In the genomic region with DNA sequence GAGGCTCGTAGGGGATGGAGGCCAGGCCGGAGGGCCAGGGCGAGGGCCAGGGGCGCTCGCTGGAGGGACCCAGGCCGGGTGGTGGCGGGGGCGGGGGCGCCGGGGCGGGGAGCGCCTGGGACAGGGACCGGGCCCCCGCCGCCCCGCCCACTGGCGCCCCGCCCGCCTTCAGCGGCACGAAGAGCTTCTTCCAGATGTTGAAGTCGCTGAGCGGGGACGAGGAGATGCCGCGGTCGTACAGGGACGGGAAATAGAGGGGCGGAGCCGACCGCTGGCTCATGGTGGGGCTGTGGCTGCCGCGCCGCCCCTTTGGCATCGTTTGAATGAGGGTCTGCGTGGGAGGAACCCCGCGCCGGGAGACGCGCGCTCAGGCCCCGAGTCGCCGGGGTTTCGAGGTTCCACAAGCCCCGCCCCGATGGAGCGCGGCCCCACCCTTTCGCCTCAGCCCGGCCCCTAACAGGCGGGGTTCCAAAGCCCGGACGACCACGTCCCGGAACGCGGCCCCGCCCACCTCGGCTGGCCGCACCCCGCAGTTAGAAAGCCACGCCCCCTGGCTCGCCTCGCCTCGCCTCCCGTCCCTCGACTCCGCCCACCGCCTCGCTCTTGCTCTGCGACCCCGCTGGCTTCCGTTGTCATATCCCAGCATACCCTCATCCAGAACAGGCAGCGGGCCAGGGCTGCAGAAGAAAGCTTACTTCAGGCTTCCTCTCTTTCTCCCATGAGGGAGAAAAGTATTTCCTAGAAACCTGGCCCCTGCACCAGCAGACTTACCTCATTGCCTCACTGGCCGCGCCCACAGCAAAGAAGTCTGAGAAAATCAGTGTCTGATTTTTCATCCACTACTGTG, we compare ENCODE assay signal across 1 cellular context.
TF ChIP-seq lines count a peak whose summit lies in the region.

A gene with protein sequence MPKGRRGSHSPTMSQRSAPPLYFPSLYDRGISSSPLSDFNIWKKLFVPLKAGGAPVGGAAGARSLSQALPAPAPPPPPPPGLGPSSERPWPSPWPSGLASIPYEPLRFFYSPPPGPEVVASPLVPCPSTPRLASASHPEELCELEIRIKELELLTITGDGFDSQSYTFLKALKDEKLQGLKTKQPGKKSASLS (minus strand): TSS at position 402 of the 847 bp plus-strand sequence. CDS start 86 bp downstream, at position 316.

TF ChIP-seq in K562, 482 proteins besides CTCF, POLR2A, EP300 and RAD21 (continued from another document and continues in another):
- TF ChIP-seq, protein P1, sequence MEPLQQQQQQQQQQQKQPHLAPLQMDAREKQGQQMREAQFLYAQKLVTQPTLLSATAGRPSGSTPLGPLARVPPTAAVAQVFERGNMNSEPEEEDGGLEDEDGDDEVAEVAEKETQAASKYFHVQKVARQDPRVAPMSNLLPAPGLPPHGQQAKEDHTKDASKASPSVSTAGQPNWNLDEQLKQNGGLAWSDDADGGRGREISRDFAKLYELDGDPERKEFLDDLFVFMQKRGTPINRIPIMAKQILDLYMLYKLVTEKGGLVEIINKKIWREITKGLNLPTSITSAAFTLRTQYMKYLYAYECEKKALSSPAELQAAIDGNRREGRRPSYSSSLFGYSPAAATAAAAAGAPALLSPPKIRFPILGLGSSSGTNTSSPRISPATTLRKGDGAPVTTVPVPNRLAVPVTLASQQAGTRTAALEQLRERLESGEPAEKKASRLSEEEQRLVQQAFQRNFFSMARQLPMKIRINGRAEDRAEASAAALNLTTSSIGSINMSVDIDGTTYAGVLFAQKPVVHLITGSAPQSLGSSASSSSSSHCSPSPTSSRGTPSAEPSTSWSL (CRISPR knock-in tag; IDR thresholded peaks at IDR 0.05; ENCODE audit: borderline replicate concordance), result no peak
- no peak for TF ChIP-seq ZNF583 (CRISPR knock-in tag; IDR thresholded peaks at IDR 0.05)
- no peak for TF ChIP-seq KLF16 (IDR thresholded peaks at IDR 0.05)
- TF ChIP-seq GABPB2 (CRISPR knock-in tag; conservative IDR thresholded peaks at IDR 0.05), result no peak
- no peak for TF ChIP-seq FOXK1 (CRISPR knock-in tag; IDR thresholded peaks at IDR 0.05; ENCODE audit: borderline replicate concordance)
- no peak for TF ChIP-seq MTF1 (CRISPR knock-in tag; IDR thresholded peaks at IDR 0.05; ENCODE audit: borderline replicate concordance)
- TF ChIP-seq ARNT (IDR thresholded peaks at IDR 0.05), result no peak
- peak; percentile 47; the same call in 1 of the 2 replicates for TF ChIP-seq ATF7 (IDR thresholded peaks at IDR 0.05)
- peak; percentile 79 for TF ChIP-seq EGR1 (conservative IDR thresholded peaks at IDR 0.05)
- TF ChIP-seq RERE (CRISPR knock-in tag; IDR thresholded peaks at IDR 0.05; ENCODE audit: borderline replicate concordance), result no peak
- TF ChIP-seq CHD2 (IDR thresholded peaks at IDR 0.05; ENCODE audit: low read depth, low read length), result no peak
- TF ChIP-seq RREB1 (CRISPR knock-in tag; IDR thresholded peaks at IDR 0.05), result no peak
- 0 out of 2 replicates have a peak, but pooled peaks have one; percentile 7 for TF ChIP-seq ZNF830 (CRISPR knock-in tag; IDR thresholded peaks at IDR 0.05)
- no peak for TF ChIP-seq ESRRB (CRISPR knock-in tag; IDR thresholded peaks at IDR 0.05; ENCODE audit: borderline replicate concordance)
- TF ChIP-seq BDP1 (IDR thresholded peaks at IDR 0.05; ENCODE audit: insufficient read depth, insufficient read length), result no peak
- TF ChIP-seq UBTF (IDR thresholded peaks at IDR 0.05; ENCODE audit: borderline replicate concordance in 1 of 2, low read depth in 2 of 2, low read length in 2 of 2), result no peak
- TF ChIP-seq, protein P2, sequence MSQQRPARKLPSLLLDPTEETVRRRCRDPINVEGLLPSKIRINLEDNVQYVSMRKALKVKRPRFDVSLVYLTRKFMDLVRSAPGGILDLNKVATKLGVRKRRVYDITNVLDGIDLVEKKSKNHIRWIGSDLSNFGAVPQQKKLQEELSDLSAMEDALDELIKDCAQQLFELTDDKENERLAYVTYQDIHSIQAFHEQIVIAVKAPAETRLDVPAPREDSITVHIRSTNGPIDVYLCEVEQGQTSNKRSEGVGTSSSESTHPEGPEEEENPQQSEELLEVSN (IDR thresholded peaks at IDR 0.05; ENCODE audit: borderline replicate concordance in 1 of 2, extremely low read depth in 1 of 2, insufficient read depth in 1 of 2, insufficient read length in 1 of 2, low read depth in 1 of 2, low read length in 1 of 2, poor library complexity in 1 of 2, severe bottlenecking in 1 of 2), result peak in 1 of 2 experiments; percentile 41
- TF ChIP-seq ETV6 (IDR thresholded peaks at IDR 0.05; ENCODE audit: borderline replicate concordance in 1 of 2, low read depth in 2 of 2, low read length in 1 of 2), result no peak
- TF ChIP-seq ETV6 (CRISPR knock-in tag; IDR thresholded peaks at IDR 0.05; ENCODE audit: borderline replicate concordance), result no peak
- no peak for TF ChIP-seq C11orf30 (IDR thresholded peaks at IDR 0.05; ENCODE audit: low read depth)
- no peak for TF ChIP-seq ZNF274 (IDR thresholded peaks at IDR 0.05; ENCODE audit: borderline replicate concordance, low read depth, low read length)
- no peak for TF ChIP-seq SLC30A9 (CRISPR knock-in tag; IDR thresholded peaks at IDR 0.05)
- TF ChIP-seq ETS2 (tag; IDR thresholded peaks at IDR 0.05; ENCODE audit: borderline replicate concordance, poor library complexity, severe bottlenecking), result no peak
- no peak for TF ChIP-seq ZFP30 (CRISPR knock-in tag; IDR thresholded peaks at IDR 0.05; ENCODE audit: borderline replicate concordance)
- no peak for TF ChIP-seq ZBTB2 (IDR thresholded peaks at IDR 0.05)
- no peak for TF ChIP-seq PHB (CRISPR knock-in tag; IDR thresholded peaks at IDR 0.05)
- TF ChIP-seq, protein P3, sequence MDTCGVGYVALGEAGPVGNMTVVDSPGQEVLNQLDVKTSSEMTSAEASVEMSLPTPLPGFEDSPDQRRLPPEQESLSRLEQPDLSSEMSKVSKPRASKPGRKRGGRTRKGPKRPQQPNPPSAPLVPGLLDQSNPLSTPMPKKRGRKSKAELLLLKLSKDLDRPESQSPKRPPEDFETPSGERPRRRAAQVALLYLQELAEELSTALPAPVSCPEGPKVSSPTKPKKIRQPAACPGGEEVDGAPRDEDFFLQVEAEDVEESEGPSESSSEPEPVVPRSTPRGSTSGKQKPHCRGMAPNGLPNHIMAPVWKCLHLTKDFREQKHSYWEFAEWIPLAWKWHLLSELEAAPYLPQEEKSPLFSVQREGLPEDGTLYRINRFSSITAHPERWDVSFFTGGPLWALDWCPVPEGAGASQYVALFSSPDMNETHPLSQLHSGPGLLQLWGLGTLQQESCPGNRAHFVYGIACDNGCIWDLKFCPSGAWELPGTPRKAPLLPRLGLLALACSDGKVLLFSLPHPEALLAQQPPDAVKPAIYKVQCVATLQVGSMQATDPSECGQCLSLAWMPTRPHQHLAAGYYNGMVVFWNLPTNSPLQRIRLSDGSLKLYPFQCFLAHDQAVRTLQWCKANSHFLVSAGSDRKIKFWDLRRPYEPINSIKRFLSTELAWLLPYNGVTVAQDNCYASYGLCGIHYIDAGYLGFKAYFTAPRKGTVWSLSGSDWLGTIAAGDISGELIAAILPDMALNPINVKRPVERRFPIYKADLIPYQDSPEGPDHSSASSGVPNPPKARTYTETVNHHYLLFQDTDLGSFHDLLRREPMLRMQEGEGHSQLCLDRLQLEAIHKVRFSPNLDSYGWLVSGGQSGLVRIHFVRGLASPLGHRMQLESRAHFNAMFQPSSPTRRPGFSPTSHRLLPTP (IDR thresholded peaks at IDR 0.05; ENCODE audit: borderline replicate concordance, extremely low read depth, insufficient read length), result no peak
- TF ChIP-seq FUS (optimal IDR thresholded peaks at IDR 0.05; ENCODE audit: low read depth, low read length), result no peak
- no peak for TF ChIP-seq FOXM1 (IDR thresholded peaks at IDR 0.05; ENCODE audit: low read depth)
- no peak for TF ChIP-seq FOXM1 (CRISPR knock-in tag; IDR thresholded peaks at IDR 0.05; ENCODE audit: low read depth)
- no peak for TF ChIP-seq ZNF24 (IDR thresholded peaks at IDR 0.05)
- TF ChIP-seq ZNF778 (CRISPR knock-in tag; IDR thresholded peaks at IDR 0.05), result no peak
